In the genomic region with DNA sequence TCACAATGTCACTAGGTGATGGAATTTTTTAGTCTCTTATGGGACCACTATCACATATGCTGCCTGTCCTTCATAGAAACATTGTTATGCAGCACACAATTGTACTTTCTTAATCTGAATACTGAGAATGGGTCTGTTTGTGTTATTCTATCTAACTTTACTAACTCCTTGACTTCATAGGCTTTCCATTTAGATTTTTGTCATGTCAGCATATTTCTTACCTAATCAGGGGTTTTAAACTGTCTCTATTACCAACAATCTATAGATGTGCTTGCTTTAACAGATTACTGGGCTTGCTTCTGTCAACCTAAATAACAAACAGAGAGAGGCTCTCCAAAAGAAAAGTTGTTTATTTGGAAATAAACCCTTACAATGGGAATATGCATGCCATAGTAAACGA, we compare ENCODE assay signal across 9 cellular contexts.
"Had no signal": no experiment of that assay in that cellular context is flagged by ENCODE, and none has a peak within 500 bp of the region (broad histone marks: within the 10 kb centered on the region; RNA-seq: fewer than 3 reads in every experiment).

No MANE protein-coding gene starts in this region.

- H3K4me1 Mint-ChIP-seq: H9, IgD-negative memory B cell had no signal

- FAIRE-seq: H54 had no signal

- H3K27me3 Mint-ChIP-seq: IgD-negative memory B cell had no signal

- H3K9me3 Mint-ChIP-seq: H9, IgD-negative memory B cell had no signal

- H3K27ac Mint-ChIP-seq: H9, IgD-negative memory B cell had no signal

- H2AFZ ChIP-seq: GM23248 had no signal

- H3K27ac ChIP-seq: GM23248, HL-60 had no signal

- DNase-seq: GM23248, GOT3, H9, HCEC 1CT, Kasumi-1, KG1 had no signal

- H3K4me3 ChIP-seq: GM23248 had no signal

- H3K36me3 Mint-ChIP-seq: IgD-negative memory B cell had no signal

- H3K9ac ChIP-seq: GM23248 had no signal

- H3K4me3 Mint-ChIP-seq: H9, IgD-negative memory B cell had no signal
